1 cellular context compared by ENCODE assay signal in the genomic region with DNA sequence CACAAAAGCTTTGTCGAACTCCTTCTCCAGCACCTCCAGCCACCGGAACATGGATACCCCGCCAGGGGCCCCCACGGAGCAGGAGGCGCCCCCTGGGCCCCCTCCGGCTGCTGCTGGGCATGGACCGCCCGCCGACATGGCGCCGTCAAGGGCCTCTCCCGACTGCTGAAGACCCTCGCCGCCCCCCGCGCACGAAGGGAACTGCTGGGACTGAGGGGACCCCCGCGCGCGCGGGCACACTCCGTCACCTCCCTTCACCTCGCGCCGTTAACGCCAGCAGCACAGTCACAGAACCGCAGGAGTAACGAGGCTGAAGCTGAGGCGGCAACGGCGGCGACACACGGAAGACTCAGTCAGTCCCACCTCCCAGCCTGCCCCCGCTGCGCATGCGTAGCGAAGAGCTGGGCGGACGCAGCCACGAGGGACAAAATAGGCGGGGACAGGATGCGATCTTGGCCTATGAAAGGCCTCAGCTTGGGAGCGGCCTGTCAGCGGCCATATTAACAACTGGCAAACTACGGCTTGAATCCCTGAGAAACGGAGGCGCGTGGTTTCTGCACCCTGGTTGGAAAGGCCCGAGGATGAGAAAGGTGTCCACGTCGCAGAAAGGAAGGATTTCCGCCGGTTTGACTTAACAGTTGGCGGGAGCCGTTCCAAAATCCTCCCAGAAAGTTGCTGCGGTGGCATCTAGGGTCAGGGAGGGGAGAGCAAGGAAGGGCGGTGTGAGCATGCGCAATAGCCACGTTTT.
TF ChIP-seq lines count a peak whose summit lies in the region.

A gene (minus strand): TSS at position 361 of the 748 bp plus-strand sequence. CDS start 223 bp downstream, at position 138.

TF ChIP-seq in HepG2, 621 proteins besides CTCF, POLR2A, EP300 and RAD21 (continued from another document and continues in another):
- no peak; the same call in 1 of the 2 replicates for TF ChIP-seq ZNF460 (CRISPR knock-in tag; IDR thresholded peaks at IDR 0.05; ENCODE audit: borderline replicate concordance)
- TF ChIP-seq ATF7-NPFF (CRISPR knock-in tag; IDR thresholded peaks at IDR 0.05; ENCODE audit: low read depth), result peak; percentile 96
- no peak for TF ChIP-seq ZNF83 (CRISPR knock-in tag; IDR thresholded peaks at IDR 0.05; ENCODE audit: borderline replicate concordance)
- TF ChIP-seq HCFC1 (IDR thresholded peaks at IDR 0.05; ENCODE audit: low read depth, low read length), result peak; percentile 50; the same call in 1 of the 2 replicates
- TF ChIP-seq, protein P1, sequence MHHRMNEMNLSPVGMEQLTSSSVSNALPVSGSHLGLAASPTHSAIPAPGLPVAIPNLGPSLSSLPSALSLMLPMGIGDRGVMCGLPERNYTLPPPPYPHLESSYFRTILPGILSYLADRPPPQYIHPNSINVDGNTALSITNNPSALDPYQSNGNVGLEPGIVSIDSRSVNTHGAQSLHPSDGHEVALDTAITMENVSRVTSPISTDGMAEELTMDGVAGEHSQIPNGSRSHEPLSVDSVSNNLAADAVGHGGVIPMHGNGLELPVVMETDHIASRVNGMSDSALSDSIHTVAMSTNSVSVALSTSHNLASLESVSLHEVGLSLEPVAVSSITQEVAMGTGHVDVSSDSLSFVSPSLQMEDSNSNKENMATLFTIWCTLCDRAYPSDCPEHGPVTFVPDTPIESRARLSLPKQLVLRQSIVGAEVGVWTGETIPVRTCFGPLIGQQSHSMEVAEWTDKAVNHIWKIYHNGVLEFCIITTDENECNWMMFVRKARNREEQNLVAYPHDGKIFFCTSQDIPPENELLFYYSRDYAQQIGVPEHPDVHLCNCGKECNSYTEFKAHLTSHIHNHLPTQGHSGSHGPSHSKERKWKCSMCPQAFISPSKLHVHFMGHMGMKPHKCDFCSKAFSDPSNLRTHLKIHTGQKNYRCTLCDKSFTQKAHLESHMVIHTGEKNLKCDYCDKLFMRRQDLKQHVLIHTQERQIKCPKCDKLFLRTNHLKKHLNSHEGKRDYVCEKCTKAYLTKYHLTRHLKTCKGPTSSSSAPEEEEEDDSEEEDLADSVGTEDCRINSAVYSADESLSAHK (CRISPR knock-in tag; IDR thresholded peaks at IDR 0.05; ENCODE audit: borderline replicate concordance), result peak; percentile 24
- TF ChIP-seq ZNF121 (CRISPR knock-in tag; IDR thresholded peaks at IDR 0.05), result 0 out of 2 replicates have a peak, but pooled peaks have one; percentile 22
- no peak for TF ChIP-seq ARNT (IDR thresholded peaks at IDR 0.05)
- TF ChIP-seq ZNF746 (CRISPR knock-in tag; IDR thresholded peaks at IDR 0.05), result peak; percentile 96
- peak; percentile 82 for TF ChIP-seq ZNF564 (CRISPR knock-in tag; IDR thresholded peaks at IDR 0.05)
- no peak for TF ChIP-seq RORA (CRISPR knock-in tag; IDR thresholded peaks at IDR 0.05)
- TF ChIP-seq ZFP36L2 (CRISPR knock-in tag; IDR thresholded peaks at IDR 0.05), result peak; percentile 81
- TF ChIP-seq CREB1 (IDR thresholded peaks at IDR 0.05), result peak; percentile 54
- peak; percentile 82 for TF ChIP-seq CREB1 (CRISPR knock-in tag; IDR thresholded peaks at IDR 0.05)
- TF ChIP-seq MXD4 (CRISPR knock-in tag; IDR thresholded peaks at IDR 0.05), result peak; percentile 96
- TF ChIP-seq, protein P2, sequence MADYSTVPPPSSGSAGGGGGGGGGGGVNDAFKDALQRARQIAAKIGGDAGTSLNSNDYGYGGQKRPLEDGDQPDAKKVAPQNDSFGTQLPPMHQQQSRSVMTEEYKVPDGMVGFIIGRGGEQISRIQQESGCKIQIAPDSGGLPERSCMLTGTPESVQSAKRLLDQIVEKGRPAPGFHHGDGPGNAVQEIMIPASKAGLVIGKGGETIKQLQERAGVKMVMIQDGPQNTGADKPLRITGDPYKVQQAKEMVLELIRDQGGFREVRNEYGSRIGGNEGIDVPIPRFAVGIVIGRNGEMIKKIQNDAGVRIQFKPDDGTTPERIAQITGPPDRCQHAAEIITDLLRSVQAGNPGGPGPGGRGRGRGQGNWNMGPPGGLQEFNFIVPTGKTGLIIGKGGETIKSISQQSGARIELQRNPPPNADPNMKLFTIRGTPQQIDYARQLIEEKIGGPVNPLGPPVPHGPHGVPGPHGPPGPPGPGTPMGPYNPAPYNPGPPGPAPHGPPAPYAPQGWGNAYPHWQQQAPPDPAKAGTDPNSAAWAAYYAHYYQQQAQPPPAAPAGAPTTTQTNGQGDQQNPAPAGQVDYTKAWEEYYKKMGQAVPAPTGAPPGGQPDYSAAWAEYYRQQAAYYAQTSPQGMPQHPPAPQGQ (CRISPR knock-in tag; IDR thresholded peaks at IDR 0.05; ENCODE audit: borderline replicate concordance), result no peak
- TF ChIP-seq SMAD9 (CRISPR knock-in tag; IDR thresholded peaks at IDR 0.05), result no peak; the same call in 1 of the 2 replicates
- peak; percentile 86; the same call in 1 of the 2 replicates for TF ChIP-seq ZKSCAN8 (CRISPR knock-in tag; IDR thresholded peaks at IDR 0.05; ENCODE audit: borderline replicate concordance)
- TF ChIP-seq, protein P3, sequence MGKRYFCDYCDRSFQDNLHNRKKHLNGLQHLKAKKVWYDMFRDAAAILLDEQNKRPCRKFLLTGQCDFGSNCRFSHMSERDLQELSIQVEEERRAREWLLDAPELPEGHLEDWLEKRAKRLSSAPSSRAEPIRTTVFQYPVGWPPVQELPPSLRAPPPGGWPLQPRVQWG (CRISPR knock-in tag; IDR thresholded peaks at IDR 0.05; ENCODE audit: borderline replicate concordance, low read depth), result no peak
- peak; percentile 79; the same call in 1 of the 2 replicates for TF ChIP-seq ZNF713 (CRISPR knock-in tag; IDR thresholded peaks at IDR 0.05)
- TF ChIP-seq, protein P4, sequence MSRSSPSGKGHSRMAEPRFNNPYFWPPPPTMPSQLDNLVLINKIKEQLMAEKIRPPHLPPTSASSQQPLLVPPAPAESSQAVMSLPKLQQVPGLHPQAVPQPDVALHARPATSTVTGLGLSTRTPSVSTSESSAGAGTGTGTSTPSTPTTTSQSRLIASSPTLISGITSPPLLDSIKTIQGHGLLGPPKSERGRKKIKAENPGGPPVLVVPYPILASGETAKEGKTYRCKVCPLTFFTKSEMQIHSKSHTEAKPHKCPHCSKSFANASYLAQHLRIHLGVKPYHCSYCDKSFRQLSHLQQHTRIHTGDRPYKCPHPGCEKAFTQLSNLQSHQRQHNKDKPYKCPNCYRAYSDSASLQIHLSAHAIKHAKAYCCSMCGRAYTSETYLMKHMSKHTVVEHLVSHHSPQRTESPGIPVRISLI (CRISPR knock-in tag; IDR thresholded peaks at IDR 0.05; ENCODE audit: borderline replicate concordance), result peak; percentile 59; the same call in 1 of the 2 replicates
- peak; percentile 71 for TF ChIP-seq BCL6 (CRISPR knock-in tag; IDR thresholded peaks at IDR 0.05)
- no peak for TF ChIP-seq ZFP36 (IDR thresholded peaks at IDR 0.05; ENCODE audit: borderline replicate concordance, low read depth, low read length, partially characterized antibody)
- TF ChIP-seq, protein P5, sequence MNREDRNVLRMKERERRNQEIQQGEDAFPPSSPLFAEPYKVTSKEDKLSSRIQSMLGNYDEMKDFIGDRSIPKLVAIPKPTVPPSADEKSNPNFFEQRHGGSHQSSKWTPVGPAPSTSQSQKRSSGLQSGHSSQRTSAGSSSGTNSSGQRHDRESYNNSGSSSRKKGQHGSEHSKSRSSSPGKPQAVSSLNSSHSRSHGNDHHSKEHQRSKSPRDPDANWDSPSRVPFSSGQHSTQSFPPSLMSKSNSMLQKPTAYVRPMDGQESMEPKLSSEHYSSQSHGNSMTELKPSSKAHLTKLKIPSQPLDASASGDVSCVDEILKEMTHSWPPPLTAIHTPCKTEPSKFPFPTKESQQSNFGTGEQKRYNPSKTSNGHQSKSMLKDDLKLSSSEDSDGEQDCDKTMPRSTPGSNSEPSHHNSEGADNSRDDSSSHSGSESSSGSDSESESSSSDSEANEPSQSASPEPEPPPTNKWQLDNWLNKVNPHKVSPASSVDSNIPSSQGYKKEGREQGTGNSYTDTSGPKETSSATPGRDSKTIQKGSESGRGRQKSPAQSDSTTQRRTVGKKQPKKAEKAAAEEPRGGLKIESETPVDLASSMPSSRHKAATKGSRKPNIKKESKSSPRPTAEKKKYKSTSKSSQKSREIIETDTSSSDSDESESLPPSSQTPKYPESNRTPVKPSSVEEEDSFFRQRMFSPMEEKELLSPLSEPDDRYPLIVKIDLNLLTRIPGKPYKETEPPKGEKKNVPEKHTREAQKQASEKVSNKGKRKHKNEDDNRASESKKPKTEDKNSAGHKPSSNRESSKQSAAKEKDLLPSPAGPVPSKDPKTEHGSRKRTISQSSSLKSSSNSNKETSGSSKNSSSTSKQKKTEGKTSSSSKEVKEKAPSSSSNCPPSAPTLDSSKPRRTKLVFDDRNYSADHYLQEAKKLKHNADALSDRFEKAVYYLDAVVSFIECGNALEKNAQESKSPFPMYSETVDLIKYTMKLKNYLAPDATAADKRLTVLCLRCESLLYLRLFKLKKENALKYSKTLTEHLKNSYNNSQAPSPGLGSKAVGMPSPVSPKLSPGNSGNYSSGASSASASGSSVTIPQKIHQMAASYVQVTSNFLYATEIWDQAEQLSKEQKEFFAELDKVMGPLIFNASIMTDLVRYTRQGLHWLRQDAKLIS (CRISPR knock-in tag; IDR thresholded peaks at IDR 0.05), result peak; percentile 63; the same call in 1 of the 2 replicates
- TF ChIP-seq SIX1 (CRISPR knock-in tag; IDR thresholded peaks at IDR 0.05; ENCODE audit: borderline replicate concordance), result no peak
- TF ChIP-seq FOXP1 (IDR thresholded peaks at IDR 0.05), result no peak
- TF ChIP-seq FOXP1 (CRISPR knock-in tag; IDR thresholded peaks at IDR 0.05), result peak; percentile 36
- TF ChIP-seq MED13 (CRISPR knock-in tag; IDR thresholded peaks at IDR 0.05), result peak; percentile 94
- TF ChIP-seq, protein P6, sequence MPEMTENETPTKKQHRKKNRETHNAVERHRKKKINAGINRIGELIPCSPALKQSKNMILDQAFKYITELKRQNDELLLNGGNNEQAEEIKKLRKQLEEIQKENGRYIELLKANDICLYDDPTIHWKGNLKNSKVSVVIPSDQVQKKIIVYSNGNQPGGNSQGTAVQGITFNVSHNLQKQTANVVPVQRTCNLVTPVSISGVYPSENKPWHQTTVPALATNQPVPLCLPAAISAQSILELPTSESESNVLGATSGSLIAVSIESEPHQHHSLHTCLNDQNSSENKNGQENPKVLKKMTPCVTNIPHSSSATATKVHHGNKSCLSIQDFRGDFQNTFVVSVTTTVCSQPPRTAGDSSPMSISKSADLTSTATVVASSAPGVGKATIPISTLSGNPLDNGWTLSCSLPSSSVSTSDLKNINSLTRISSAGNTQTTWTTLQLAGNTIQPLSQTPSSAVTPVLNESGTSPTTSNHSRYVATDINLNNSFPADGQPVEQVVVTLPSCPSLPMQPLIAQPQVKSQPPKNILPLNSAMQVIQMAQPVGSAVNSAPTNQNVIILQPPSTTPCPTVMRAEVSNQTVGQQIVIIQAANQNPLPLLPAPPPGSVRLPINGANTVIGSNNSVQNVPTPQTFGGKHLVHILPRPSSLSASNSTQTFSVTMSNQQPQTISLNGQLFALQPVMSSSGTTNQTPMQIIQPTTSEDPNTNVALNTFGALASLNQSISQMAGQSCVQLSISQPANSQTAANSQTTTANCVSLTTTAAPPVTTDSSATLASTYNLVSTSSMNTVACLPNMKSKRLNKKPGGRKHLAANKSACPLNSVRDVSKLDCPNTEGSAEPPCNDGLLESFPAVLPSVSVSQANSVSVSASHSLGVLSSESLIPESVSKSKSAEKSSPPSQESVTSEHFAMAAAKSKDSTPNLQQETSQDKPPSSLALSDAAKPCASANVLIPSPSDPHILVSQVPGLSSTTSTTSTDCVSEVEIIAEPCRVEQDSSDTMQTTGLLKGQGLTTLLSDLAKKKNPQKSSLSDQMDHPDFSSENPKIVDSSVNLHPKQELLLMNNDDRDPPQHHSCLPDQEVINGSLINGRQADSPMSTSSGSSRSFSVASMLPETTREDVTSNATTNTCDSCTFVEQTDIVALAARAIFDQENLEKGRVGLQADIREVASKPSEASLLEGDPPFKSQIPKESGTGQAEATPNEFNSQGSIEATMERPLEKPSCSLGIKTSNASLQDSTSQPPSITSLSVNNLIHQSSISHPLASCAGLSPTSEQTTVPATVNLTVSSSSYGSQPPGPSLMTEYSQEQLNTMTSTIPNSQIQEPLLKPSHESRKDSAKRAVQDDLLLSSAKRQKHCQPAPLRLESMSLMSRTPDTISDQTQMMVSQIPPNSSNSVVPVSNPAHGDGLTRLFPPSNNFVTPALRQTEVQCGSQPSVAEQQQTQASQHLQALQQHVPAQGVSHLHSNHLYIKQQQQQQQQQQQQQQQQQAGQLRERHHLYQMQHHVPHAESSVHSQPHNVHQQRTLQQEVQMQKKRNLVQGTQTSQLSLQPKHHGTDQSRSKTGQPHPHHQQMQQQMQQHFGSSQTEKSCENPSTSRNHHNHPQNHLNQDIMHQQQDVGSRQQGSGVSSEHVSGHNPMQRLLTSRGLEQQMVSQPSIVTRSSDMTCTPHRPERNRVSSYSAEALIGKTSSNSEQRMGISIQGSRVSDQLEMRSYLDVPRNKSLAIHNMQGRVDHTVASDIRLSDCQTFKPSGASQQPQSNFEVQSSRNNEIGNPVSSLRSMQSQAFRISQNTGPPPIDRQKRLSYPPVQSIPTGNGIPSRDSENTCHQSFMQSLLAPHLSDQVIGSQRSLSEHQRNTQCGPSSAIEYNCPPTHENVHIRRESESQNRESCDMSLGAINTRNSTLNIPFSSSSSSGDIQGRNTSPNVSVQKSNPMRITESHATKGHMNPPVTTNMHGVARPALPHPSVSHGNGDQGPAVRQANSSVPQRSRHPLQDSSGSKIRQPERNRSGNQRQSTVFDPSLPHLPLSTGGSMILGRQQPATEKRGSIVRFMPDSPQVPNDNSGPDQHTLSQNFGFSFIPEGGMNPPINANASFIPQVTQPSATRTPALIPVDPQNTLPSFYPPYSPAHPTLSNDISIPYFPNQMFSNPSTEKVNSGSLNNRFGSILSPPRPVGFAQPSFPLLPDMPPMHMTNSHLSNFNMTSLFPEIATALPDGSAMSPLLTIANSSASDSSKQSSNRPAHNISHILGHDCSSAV (CRISPR knock-in tag; IDR thresholded peaks at IDR 0.05; ENCODE audit: borderline replicate concordance), result peak; percentile 98; the same call in 1 of the 2 replicates
- TF ChIP-seq ZNF552 (CRISPR knock-in tag; IDR thresholded peaks at IDR 0.05; ENCODE audit: borderline replicate concordance), result peak; percentile 80
- TF ChIP-seq ZNF782 (CRISPR knock-in tag; IDR thresholded peaks at IDR 0.05; ENCODE audit: borderline replicate concordance), result peak; percentile 99
- peak; percentile 90 for TF ChIP-seq PITX1 (CRISPR knock-in tag; IDR thresholded peaks at IDR 0.05)
- TF ChIP-seq PRMT3 (CRISPR knock-in tag; IDR thresholded peaks at IDR 0.05; ENCODE audit: borderline replicate concordance, low read depth), result peak; percentile 94; the same call in 1 of the 2 replicates
- TF ChIP-seq ZNF292 (CRISPR knock-in tag; IDR thresholded peaks at IDR 0.05; ENCODE audit: borderline replicate concordance, low read depth), result peak; percentile 21
- TF ChIP-seq, protein P7, sequence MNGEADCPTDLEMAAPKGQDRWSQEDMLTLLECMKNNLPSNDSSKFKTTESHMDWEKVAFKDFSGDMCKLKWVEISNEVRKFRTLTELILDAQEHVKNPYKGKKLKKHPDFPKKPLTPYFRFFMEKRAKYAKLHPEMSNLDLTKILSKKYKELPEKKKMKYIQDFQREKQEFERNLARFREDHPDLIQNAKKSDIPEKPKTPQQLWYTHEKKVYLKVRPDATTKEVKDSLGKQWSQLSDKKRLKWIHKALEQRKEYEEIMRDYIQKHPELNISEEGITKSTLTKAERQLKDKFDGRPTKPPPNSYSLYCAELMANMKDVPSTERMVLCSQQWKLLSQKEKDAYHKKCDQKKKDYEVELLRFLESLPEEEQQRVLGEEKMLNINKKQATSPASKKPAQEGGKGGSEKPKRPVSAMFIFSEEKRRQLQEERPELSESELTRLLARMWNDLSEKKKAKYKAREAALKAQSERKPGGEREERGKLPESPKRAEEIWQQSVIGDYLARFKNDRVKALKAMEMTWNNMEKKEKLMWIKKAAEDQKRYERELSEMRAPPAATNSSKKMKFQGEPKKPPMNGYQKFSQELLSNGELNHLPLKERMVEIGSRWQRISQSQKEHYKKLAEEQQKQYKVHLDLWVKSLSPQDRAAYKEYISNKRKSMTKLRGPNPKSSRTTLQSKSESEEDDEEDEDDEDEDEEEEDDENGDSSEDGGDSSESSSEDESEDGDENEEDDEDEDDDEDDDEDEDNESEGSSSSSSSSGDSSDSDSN (CRISPR knock-in tag; IDR thresholded peaks at IDR 0.05), result peak; percentile 96
- peak; percentile 79; the same call in 1 of the 2 replicates for TF ChIP-seq RELA (CRISPR knock-in tag; IDR thresholded peaks at IDR 0.05)
- peak; percentile 95; the same call in 1 of the 2 replicates for TF ChIP-seq ZNF678 (CRISPR knock-in tag; IDR thresholded peaks at IDR 0.05)
